ENCODE assay signal across 20 cellular contexts in genomic region chr15:52448010-52448890, GRCh38.
DNase-seq lines count a peak whose midpoint lies in the region; ATAC-seq and TF ChIP-seq lines count a peak whose summit lies in the region.
"Had no signal": no experiment of that assay in that cellular context is flagged by ENCODE, and none has a peak within 500 bp of the region (broad histone marks: within the 10 kb centered on the region; RNA-seq: fewer than 3 reads in every experiment).

No MANE protein-coding gene starts in this region.

- no peaks in the 10 kb centered on the region for H3K9me3 Mint-ChIP-seq in activated CD4-positive, alpha-beta T cell treated with anti-CD3 and anti-CD28 coated beads, Interleukin-2, amount 10 ng/mL, durations not matched to agents 24 days and 14 days
- H3K9me3 Mint-ChIP-seq: HFFc6 had no signal

- no peaks in the 10 kb centered on the region for H3K27me3 ChIP-seq in right atrium auricular region
- H3K27me3 ChIP-seq in aorta (ENCODE audit: control insufficient read depth in 1 of 2, insufficient read depth in 2 of 2, low read length in 1 of 2): no peaks in the 10 kb centered on the region
- H3K27me3 ChIP-seq in trophoblast cell (ENCODE audit: insufficient read depth, low read length): no peaks in the 10 kb centered on the region
- H3K27me3 ChIP-seq: BLaER1 had no signal

- H3K27me3 Mint-ChIP-seq in activated CD4-positive, alpha-beta T cell treated with anti-CD3 and anti-CD28 coated beads, Interleukin-2, amount 10 ng/mL, durations not matched to agents 24 days and 14 days: no peaks in the 10 kb centered on the region

- no peak overlapping the region for H3K4ac ChIP-seq in trophoblast cell (ENCODE audit: low read depth, low read length)

- H3K36me3 Mint-ChIP-seq in activated CD4-positive, alpha-beta T cell treated with anti-CD3 and anti-CD28 coated beads, Interleukin-2, amount 10 ng/mL, durations not matched to agents 24 days and 14 days (ENCODE audit: low read depth): peaks cover 1% of the 10 kb centered on the region

- no peak overlapping the region for H3K23ac ChIP-seq in trophoblast cell (ENCODE audit: low read length)

- H3K36me3 ChIP-seq in right atrium auricular region (no peaks in the 10 kb centered on the region), aorta (ENCODE audit: control insufficient read depth in 1 of 2, insufficient read depth in 2 of 2, low read length in 1 of 2) (no peaks in the 10 kb centered on the region), trophoblast cell (ENCODE audit: control insufficient read depth in 1 of 2, insufficient read depth in 2 of 2, low read length in 2 of 2) (no peaks in the 10 kb centered on the region)
- H3K36me3 ChIP-seq: BLaER1 had no signal

- H3K79me1 ChIP-seq in trophoblast cell (ENCODE audit: low read length): no peaks in the 10 kb centered on the region

- H3K79me2 ChIP-seq in trophoblast cell (ENCODE audit: control insufficient read depth, insufficient read depth, low read length, poor library complexity): no peaks in the 10 kb centered on the region

- H3K18ac ChIP-seq in trophoblast cell (ENCODE audit: low read length): no peak overlapping the region

- H4K12ac ChIP-seq in trophoblast cell (ENCODE audit: low read depth, low read length): no peak overlapping the region

- no peak for DNase-seq in Right ventricle myocardium inferior (ENCODE audit: missing footprints)
- no peak for DNase-seq in right atrium auricular region (ENCODE audit: low spot score)
- DNase-seq in astrocyte of the spinal cord (ENCODE audit: low read depth, low spot score): peak; percentile 19
- no peak for DNase-seq in left lobe of liver (ENCODE audit: low spot score)
- DNase-seq in aorta: no peak
- no peak for DNase-seq in trophoblast cell
- no peak for DNase-seq in activated CD4-positive, alpha-beta T cell treated with anti-CD3 and anti-CD28 coated beads, Interleukin-2, amount 10 ng/mL, durations not matched to agents 24 days and 14 days
- DNase-seq: 8988T; CD8-positive, alpha-beta memory T cell; DND-41; GDM1; HFFc6; NCI-H1048; NCI-H1436 treated with DMSO at 0.1 percent for 48 hours; NCI-H2081 treated with DMSO at 0.1 percent for 48 hours; NCI-H510A treated with DMSO at 0.1 percent for 48 hours; SK-N-SH had no signal

- H3K14ac ChIP-seq in trophoblast cell (ENCODE audit: low read length): no peak overlapping the region

- 87 to 95% methylated on average over 6 of the region's 6 CpGs for WGBS in aorta, 2 donors
- no CpG with 5 or more reads among the region's 6 CpGs for WGBS in trophoblast cell (ENCODE audit: extremely low coverage, insufficient coverage, insufficient read length)

- H3K4me3 ChIP-seq in right atrium auricular region (no peak overlapping the region), astrocyte of the spinal cord (ENCODE audit: low read depth, low read length) (no peak overlapping the region), aorta (ENCODE audit: low read length in 2 of 2) (no peak overlapping the region), trophoblast cell (ENCODE audit: low read depth, low read length) (no peak overlapping the region)
- H3K4me3 ChIP-seq: BLaER1 had no signal

- no peak overlapping the region for H3K9ac ChIP-seq in trophoblast cell (ENCODE audit: low read length)
- H3K9ac ChIP-seq: BLaER1, SK-N-SH had no signal

- H2BK5ac ChIP-seq in trophoblast cell (ENCODE audit: low read depth, low read length, poor library complexity): no peak overlapping the region

- no peak overlapping the region for H2AK5ac ChIP-seq in trophoblast cell (ENCODE audit: low read length)

- TF ChIP-seq CTCF in right atrium auricular region (IDR thresholded peaks at IDR 0.05) (no peak), astrocyte of the spinal cord (IDR thresholded peaks at IDR 0.05; ENCODE audit: low read depth, low read length) (no peak)

- H3K4me2 ChIP-seq in trophoblast cell (ENCODE audit: low read length): no peak overlapping the region
- H3K4me2 ChIP-seq: BLaER1, SK-N-SH had no signal

- H3K4me1 Mint-ChIP-seq in activated CD4-positive, alpha-beta T cell treated with anti-CD3 and anti-CD28 coated beads, Interleukin-2, amount 10 ng/mL, durations not matched to agents 24 days and 14 days: peaks cover 4% of the 10 kb centered on the region

- H3K9me3 ChIP-seq in right atrium auricular region (peaks cover 0 to 2% of the 10 kb centered on the region in 2 donors), aorta (ENCODE audit: control insufficient read depth, low read length) (no peaks in the 10 kb centered on the region), trophoblast cell (ENCODE audit: insufficient read depth, low read depth, low read length) (no peaks in the 10 kb centered on the region)
- H3K9me3 ChIP-seq: SK-N-SH had no signal

- H3K27ac ChIP-seq in right atrium auricular region: no peak overlapping the region
- no peak overlapping the region for H3K27ac ChIP-seq in aorta (ENCODE audit: low read depth in 1 of 2, low read length in 2 of 2)
- H3K27ac ChIP-seq in trophoblast cell (ENCODE audit: low read depth, low read length): no peak overlapping the region
- H3K27ac ChIP-seq: BLaER1 had no signal

- intact Hi-C loops in Right ventricle myocardium inferior (cut with DNase I): no loop called here
- intact Hi-C loops in aorta (cut with DNase I): no loop called here
- intact Hi-C loops in activated CD4-positive, alpha-beta T cell treated with anti-CD3 and anti-CD28 coated beads, Interleukin-2, amount 10 ng/mL, durations not matched to agents 24 days and 14 days (cut with micrococcal nuclease): no loop called here

- peak; percentile 59 for ATAC-seq in Right ventricle myocardium inferior
- peak; percentile 48 for ATAC-seq in left lobe of liver
- ATAC-seq in aorta (ENCODE audit: low FRiP score): peak; percentile 50
- no peak for ATAC-seq in HG03565 (IDR thresholded peaks at IDR 0.05; ENCODE audit: unreplicated experiment)
- ATAC-seq: Panc1 had no signal

- no peak overlapping the region for H2BK120ac ChIP-seq in trophoblast cell (ENCODE audit: insufficient read depth, low read length, poor library complexity)

- no peak overlapping the region for H2BK12ac ChIP-seq in trophoblast cell (ENCODE audit: low read length)

- no peak overlapping the region for H3K4me3 Mint-ChIP-seq in activated CD4-positive, alpha-beta T cell treated with anti-CD3 and anti-CD28 coated beads, Interleukin-2, amount 10 ng/mL, durations not matched to agents 24 days and 14 days
- H3K4me3 Mint-ChIP-seq: CD8-positive, alpha-beta memory T cell; HFFc6 had no signal

- H4K91ac ChIP-seq in trophoblast cell (ENCODE audit: low read depth, low read length): no peak overlapping the region

- no peak overlapping the region for H2AFZ ChIP-seq in trophoblast cell (ENCODE audit: insufficient read depth, low read length, poor library complexity)

- H3K4me1 ChIP-seq in right atrium auricular region: peaks cover 0 to 43% of the 10 kb centered on the region in 2 donors
- H3K4me1 ChIP-seq in aorta (ENCODE audit: control insufficient read depth in 1 of 2, insufficient read depth in 2 of 2, low read length in 2 of 2): no peaks in the 10 kb centered on the region
- no peaks in the 10 kb centered on the region for H3K4me1 ChIP-seq in trophoblast cell (ENCODE audit: control insufficient read depth in 1 of 2, insufficient read depth in 2 of 2, low read length in 2 of 2)
- H3K4me1 ChIP-seq: BLaER1 had no signal

- H3K27ac Mint-ChIP-seq in activated CD4-positive, alpha-beta T cell treated with anti-CD3 and anti-CD28 coated beads, Interleukin-2, amount 10 ng/mL, durations not matched to agents 24 days and 14 days: no peak overlapping the region
- H3K27ac Mint-ChIP-seq: HFFc6 had no signal

- in situ Hi-C loops in astrocyte of the spinal cord (cut with HindIII; ENCODE audit: low sequenced_read_pairs): no loop called here

- no peak overlapping the region for H4K8ac ChIP-seq in trophoblast cell (ENCODE audit: low read depth, low read length)
